In the genomic region with DNA sequence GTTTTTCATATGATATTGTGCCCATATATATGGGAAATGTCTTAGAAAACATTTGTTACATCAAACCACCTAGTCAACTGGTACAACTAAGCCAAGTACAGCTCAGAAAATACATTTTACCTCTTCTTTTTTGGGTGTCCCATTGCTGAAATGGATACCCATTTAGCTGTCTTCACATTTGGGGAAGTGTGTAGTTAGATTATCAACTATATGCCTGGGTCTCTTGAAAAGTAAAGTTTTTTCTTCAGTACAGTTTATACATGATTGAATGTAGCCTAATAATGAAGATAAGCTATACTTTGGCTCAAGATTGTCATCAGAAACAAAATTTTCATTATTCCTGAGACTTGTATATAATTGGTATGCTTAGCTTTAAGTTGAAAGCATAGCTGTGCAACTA, we compare ENCODE assay signal across 12 cellular contexts. TPM values are rescaled to one million over a fixed set of nuclear protein-coding genes. Genes with fewer than 3 reads are reported as not detected.
A peak's percentile ranks its signal among the peaks of the same experiment; 100 is the strongest.
DNase-seq lines count a peak whose midpoint lies in the region; ATAC-seq and TF ChIP-seq lines count a peak whose summit lies in the region.
"Had no signal": no experiment of that assay in that cellular context is flagged by ENCODE, and none has a peak within 500 bp of the region (broad histone marks: within the 10 kb centered on the region; RNA-seq: fewer than 3 reads in every experiment).

No MANE protein-coding gene starts in this region.

- H3K9me3 ChIP-seq in osteoblast (ENCODE audit: low read depth, low read length): no peaks in the 10 kb centered on the region
- H3K9me3 ChIP-seq: right atrium auricular region had no signal

- no peaks in the 10 kb centered on the region for H3K27me3 Mint-ChIP-seq in activated CD8-positive, alpha-beta memory T cell treated with anti-CD3 and anti-CD28 coated beads, Interleukin-2, amount 10 ng/mL, durations not matched to agents 7 days and 5 days
- H3K27me3 Mint-ChIP-seq in brain: peaks cover 12% of the 10 kb centered on the region

- no peaks in the 10 kb centered on the region for H3K36me3 ChIP-seq in osteoblast (ENCODE audit: insufficient read depth, low read length)
- H3K36me3 ChIP-seq: right atrium auricular region had no signal

- H3K4me3 ChIP-seq in osteoblast (ENCODE audit: insufficient read depth, low read length): no peak overlapping the region
- H3K4me3 ChIP-seq: lung had no signal

- TF ChIP-seq CTCF in brain (conservative IDR thresholded peaks at IDR 0.05) (no peak), osteoblast (IDR thresholded peaks at IDR 0.05; ENCODE audit: extremely low read depth, low read depth, low read length) (no peak)

- H3K4me1 Mint-ChIP-seq in activated CD8-positive, alpha-beta memory T cell treated with anti-CD3 and anti-CD28 coated beads, Interleukin-2, amount 10 ng/mL, durations not matched to agents 7 days and 5 days: peaks cover 34% of the 10 kb centered on the region
- H3K4me1 Mint-ChIP-seq in brain: peaks cover 61% of the 10 kb centered on the region

- H3K4me1 ChIP-seq in osteoblast (ENCODE audit: insufficient read depth, low read length): peaks cover 12% of the 10 kb centered on the region

- peak overlapping the region; percentile 87 for H3K4me2 ChIP-seq in osteoblast (ENCODE audit: insufficient read depth, low read length)

- DNase-seq in activated CD8-positive, alpha-beta memory T cell treated with anti-CD3 and anti-CD28 coated beads, Interleukin-2, amount 10 ng/mL, durations not matched to agents 7 days and 5 days: no peak
- DNase-seq in activated CD8-positive, alpha-beta memory T cell treated with anti-CD3 and anti-CD28 coated beads, Interleukin-2, amount 50 U/mL, for 4 hours: no peak
- DNase-seq in NCI-H526 treated with DMSO at 0.1 percent for 48 hours (lab: John Stamatoyannopoulos, UW) (peak; percentile 54), osteoblast (ENCODE audit: insufficient read length, low spot score, missing footprints) (no peak), GDM1 (lab: John Stamatoyannopoulos, UW) (no peak), cardiac septum (ENCODE audit: low spot score) (no peak), dermis blood vessel endothelial cell (no peak)
- DNase-seq: GOT3, NCI-H774 had no signal

- CTCF ChIA-PET in activated CD8-positive, alpha-beta memory T cell treated with anti-CD3 and anti-CD28 coated beads, Interleukin-2, amount 10 ng/mL, durations not matched to agents 7 days and 5 days (lab: Charles Lee): interaction anchor here (0.9 to 4.8 kb wide), 2 partner anchors 10 to 51 kb away, joined by 3 to 39 read pairs; no protein-coding TSS in a partner anchor

- peaks cover 36% of the 10 kb centered on the region for H4K20me1 ChIP-seq in osteoblast (ENCODE audit: insufficient read depth, low read length)

- no peak overlapping the region for H3K27ac ChIP-seq in osteoblast (ENCODE audit: low read depth, low read length)

- no peaks in the 10 kb centered on the region for H3K9me3 Mint-ChIP-seq in activated CD8-positive, alpha-beta memory T cell treated with anti-CD3 and anti-CD28 coated beads, Interleukin-2, amount 10 ng/mL, durations not matched to agents 7 days and 5 days (ENCODE audit: low read depth)
- peaks cover 0 to 4% (median 0%) of the 10 kb centered on the region in 5 experiments for H3K9me3 Mint-ChIP-seq in brain

- peak overlapping the region; percentile 95 for H3K4me3 Mint-ChIP-seq in activated CD8-positive, alpha-beta memory T cell treated with anti-CD3 and anti-CD28 coated beads, Interleukin-2, amount 10 ng/mL, durations not matched to agents 7 days and 5 days
- peak overlapping the region; percentile 93 to 99 (median 97) for H3K4me3 Mint-ChIP-seq in brain

- ATAC-seq in activated CD8-positive, alpha-beta memory T cell treated with anti-CD3 and anti-CD28 coated beads, Interleukin-2, amount 10 ng/mL, durations not matched to agents 7 days and 5 days: no peak

- H3K36me3 Mint-ChIP-seq in activated CD8-positive, alpha-beta memory T cell treated with anti-CD3 and anti-CD28 coated beads, Interleukin-2, amount 10 ng/mL, durations not matched to agents 7 days and 5 days: peaks cover 3% of the 10 kb centered on the region
- H3K36me3 Mint-ChIP-seq in brain: no peaks in the 10 kb centered on the region

- H3K79me2 ChIP-seq in osteoblast (ENCODE audit: insufficient read depth, low read length): peaks cover 67% of the 10 kb centered on the region

- no peaks in the 10 kb centered on the region for H3K27me3 ChIP-seq in osteoblast (ENCODE audit: insufficient read depth, low read length)
- H3K27me3 ChIP-seq: right atrium auricular region had no signal

- no peak overlapping the region for H2AFZ ChIP-seq in osteoblast (ENCODE audit: low read length)

- peak overlapping the region; percentile 39 for H3K27ac Mint-ChIP-seq in activated CD8-positive, alpha-beta memory T cell treated with anti-CD3 and anti-CD28 coated beads, Interleukin-2, amount 10 ng/mL, durations not matched to agents 7 days and 5 days
- peak overlapping the region in 4 of 5 experiments; percentile 70 to 98 (median 94) for H3K27ac Mint-ChIP-seq in brain

- intact Hi-C loops in cardiac septum (cut with DNase I): loop anchor here (5.0 kb wide), 1 partner anchor 51 kb away; the partner anchor contains the start of gene AGO1

RNA-seq across cellular contexts. Expression of gene AGO3, which starts 2.0 kb away (rescaled TPM):
- 10 to 100 TPM; 26.2 to 33.1 TPM for total RNA-seq in activated CD8-positive, alpha-beta memory T cell treated with anti-CD3 and anti-CD28 coated beads, Interleukin-2, amount 10 ng/mL, durations not matched to agents 7 days and 5 days
- 4.8 TPM for polyA plus RNA-seq in brain (ENCODE audit: insufficient read depth, low read depth, low replicate concordance)
- total RNA-seq in osteoblast (14.8 and 17.4 TPM in 2 replicates), cardiac septum (17.5 TPM), dermis blood vessel endothelial cell (20.8 and 21.8 TPM in 2 replicates)

RNA-seq across cellular contexts. Expression of gene AGO1, which starts 49.9 kb away (rescaled TPM):
- total RNA-seq in activated CD8-positive, alpha-beta memory T cell treated with anti-CD3 and anti-CD28 coated beads, Interleukin-2, amount 10 ng/mL, durations not matched to agents 7 days and 5 days: 10 to 100 TPM; 23.7 to 29.3 TPM
- 13.7 TPM for polyA plus RNA-seq in brain (ENCODE audit: insufficient read depth, low read depth, low replicate concordance)
- total RNA-seq in osteoblast: 20.6 and 21.8 TPM in 2 replicates
- 21.1 TPM for total RNA-seq in cardiac septum
- total RNA-seq in dermis blood vessel endothelial cell: 9.7 and 29.3 TPM in 2 replicates
